In genomic region chr7:159088016-159088865, GRCh38 we compare ENCODE assay signal across 21 cellular contexts. TPM values are rescaled to one million over a fixed set of nuclear protein-coding genes. Genes with fewer than 3 reads are reported as not detected.
DNase-seq lines count a peak whose midpoint lies in the region; ATAC-seq and FAIRE-seq lines count a peak whose summit lies in the region.
"Had no signal": no experiment of that assay in that cellular context is flagged by ENCODE, and none has a peak within 500 bp of the region (broad histone marks: within the 10 kb centered on the region; RNA-seq: fewer than 3 reads in every experiment).

No MANE protein-coding gene starts in this region.

- peak; percentile 38 for FAIRE-seq in HTR-8/SVneo (lab: Jason Lieb, UNC)

- ATAC-seq in esophagus mucosa: peak; percentile 37
- no peak for ATAC-seq in HG02981 (IDR thresholded peaks at IDR 0.05; ENCODE audit: unreplicated experiment)
- ATAC-seq: activated CD8-positive, alpha-beta T cell treated with anti-CD3 and anti-CD28 coated beads, Interleukin-2, amount 10 ng/mL, durations not matched to agents 7 days and 5 days had no signal

- intact Hi-C loops in posterior vena cava (cut with DNase I): no loop called here

- DNase-seq in NCI-H82 (lab: John Stamatoyannopoulos, UW) (peak; percentile 8), NCI-H82 treated with DMSO at 0.1 percent for 48 hours (lab: John Stamatoyannopoulos, UW; ENCODE audit: unreplicated experiment) (no peak), HTR-8/SVneo (ENCODE audit: insufficient read length, low spot score) (no peak), posterior vena cava (ENCODE audit: low spot score) (peak; percentile 40), NCI-H1436 treated with DMSO at 0.1 percent for 48 hours (lab: John Stamatoyannopoulos, UW) (no peak)
- no peak for DNase-seq in activated naive CD4-positive, alpha-beta T cell (lab: John Stamatoyannopoulos, UW)
- DNase-seq: activated B cell treated with CpG ODN at 0.5 μM for 24 hours; activated CD8-positive, alpha-beta T cell treated with anti-CD3 and anti-CD28 coated beads, Interleukin-2, amount 10 ng/mL, durations not matched to agents 7 days and 5 days; activated naive CD8-positive, alpha-beta T cell treated with anti-CD3 and anti-CD28 coated beads for 36 hours; activated T-cell treated with anti-CD3 and anti-CD28 coated beads, Interleukin-2, amount 50 U/mL, for 48 hours; CD4-positive, CD25-positive, alpha-beta regulatory T cell; central memory CD4-positive, alpha-beta T cell; kidney glomerular epithelial cell; NCI-H1092; NCI-H1930; NCI-H69; stimulated activated CD4-positive, alpha-beta T cell treated with anti-CD3 and anti-CD28 coated beads, Interleukin-2, amount 100 ng/mL, for 48 hours; stimulated activated naive B cell treated with anti-CD40 and anti-IgM and Interleukin-4, amounts not matched to agents 10 μg/mL and 1 μg/mL and 100 μg/mL, for 72 hours; T-helper 9 cell had no signal

RNA-seq across cellular contexts. Expression of gene VIPR2, which starts 56.4 kb away (rescaled TPM):
- total RNA-seq in esophagus mucosa: 0.04 TPM
- 1 to 10 TPM; 5.0 to 7.6 TPM for total RNA-seq in posterior vena cava
- total RNA-seq: activated B cell treated with CpG ODN at 0.5 μM for 24 hours; activated CD8-positive, alpha-beta T cell treated with anti-CD3 and anti-CD28 coated beads, Interleukin-2, amount 10 ng/mL, durations not matched to agents 7 days and 5 days; activated naive CD8-positive, alpha-beta T cell treated with anti-CD3 and anti-CD28 coated beads for 36 hours; CD4-positive, CD25-positive, alpha-beta regulatory T cell had no signal

Comparison
In these comparisons a context has a peak if more than half of its experiments do, and no peak if none do; other contexts are left out.
1. DNase-seq: peak in NCI-H82 (single experiment) and posterior vena cava (single experiment); none in NCI-H82 treated with DMSO at 0.1 percent for 48 hours (single experiment), HTR-8/SVneo (single experiment), activated naive CD4-positive, alpha-beta T cell (0 of 4) and NCI-H1436 treated with DMSO at 0.1 percent for 48 hours (single experiment).